Comparison of ENCODE assay signal across 1 cellular context in genomic region chr7:100148225-100148558, GRCh38.
TF ChIP-seq lines count a peak whose summit lies in the region.

No MANE protein-coding gene starts in this region.

TF ChIP-seq in HEK293, 187 proteins besides CTCF, POLR2A, EP300 and RAD21 (continued from another document and continues in another):
- TF ChIP-seq, protein P1, sequence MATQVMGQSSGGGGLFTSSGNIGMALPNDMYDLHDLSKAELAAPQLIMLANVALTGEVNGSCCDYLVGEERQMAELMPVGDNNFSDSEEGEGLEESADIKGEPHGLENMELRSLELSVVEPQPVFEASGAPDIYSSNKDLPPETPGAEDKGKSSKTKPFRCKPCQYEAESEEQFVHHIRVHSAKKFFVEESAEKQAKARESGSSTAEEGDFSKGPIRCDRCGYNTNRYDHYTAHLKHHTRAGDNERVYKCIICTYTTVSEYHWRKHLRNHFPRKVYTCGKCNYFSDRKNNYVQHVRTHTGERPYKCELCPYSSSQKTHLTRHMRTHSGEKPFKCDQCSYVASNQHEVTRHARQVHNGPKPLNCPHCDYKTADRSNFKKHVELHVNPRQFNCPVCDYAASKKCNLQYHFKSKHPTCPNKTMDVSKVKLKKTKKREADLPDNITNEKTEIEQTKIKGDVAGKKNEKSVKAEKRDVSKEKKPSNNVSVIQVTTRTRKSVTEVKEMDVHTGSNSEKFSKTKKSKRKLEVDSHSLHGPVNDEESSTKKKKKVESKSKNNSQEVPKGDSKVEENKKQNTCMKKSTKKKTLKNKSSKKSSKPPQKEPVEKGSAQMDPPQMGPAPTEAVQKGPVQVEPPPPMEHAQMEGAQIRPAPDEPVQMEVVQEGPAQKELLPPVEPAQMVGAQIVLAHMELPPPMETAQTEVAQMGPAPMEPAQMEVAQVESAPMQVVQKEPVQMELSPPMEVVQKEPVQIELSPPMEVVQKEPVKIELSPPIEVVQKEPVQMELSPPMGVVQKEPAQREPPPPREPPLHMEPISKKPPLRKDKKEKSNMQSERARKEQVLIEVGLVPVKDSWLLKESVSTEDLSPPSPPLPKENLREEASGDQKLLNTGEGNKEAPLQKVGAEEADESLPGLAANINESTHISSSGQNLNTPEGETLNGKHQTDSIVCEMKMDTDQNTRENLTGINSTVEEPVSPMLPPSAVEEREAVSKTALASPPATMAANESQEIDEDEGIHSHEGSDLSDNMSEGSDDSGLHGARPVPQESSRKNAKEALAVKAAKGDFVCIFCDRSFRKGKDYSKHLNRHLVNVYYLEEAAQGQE (tag by site-specific recombination; IDR thresholded peaks at IDR 0.05): no peak
- 0 out of 2 replicates have a peak, but pooled peaks have one; percentile 20 for TF ChIP-seq ZNF121 (tag by site-specific recombination; IDR thresholded peaks at IDR 0.05)
- TF ChIP-seq ZNF184 (tag by site-specific recombination; IDR thresholded peaks at IDR 0.05): no peak
- no peak for TF ChIP-seq WT1 (tag by site-specific recombination; IDR thresholded peaks at IDR 0.05)
- TF ChIP-seq ZXDB (tag by site-specific recombination; IDR thresholded peaks at IDR 0.05): peak; percentile 12; the same call in 1 of the 2 replicates
- TF ChIP-seq ZNF391 (tag by site-specific recombination; IDR thresholded peaks at IDR 0.05; ENCODE audit: borderline replicate concordance, low read depth): peak; percentile 71; the same call in 1 of the 2 replicates
- TF ChIP-seq ZBTB21 (tag by site-specific recombination; IDR thresholded peaks at IDR 0.05): 0 out of 2 replicates have a peak, but pooled peaks have one; percentile 25
- no peak for TF ChIP-seq ZNF280C (tag by site-specific recombination; IDR thresholded peaks at IDR 0.05)
- 0 out of 2 replicates have a peak, but pooled peaks have one; percentile 13 for TF ChIP-seq SP7 (tag by site-specific recombination; IDR thresholded peaks at IDR 0.05)
- 0 out of 2 replicates have a peak, but pooled peaks have one; percentile 19 for TF ChIP-seq ZBTB7A (tag by site-specific recombination; IDR thresholded peaks at IDR 0.05; ENCODE audit: low read depth)
- no peak for TF ChIP-seq PBX3 (CRISPR knock-in tag; IDR thresholded peaks at IDR 0.05)
- TF ChIP-seq ZNF791 (tag by site-specific recombination; IDR thresholded peaks at IDR 0.05): no peak
- no peak for TF ChIP-seq ZSCAN16 (tag by site-specific recombination; IDR thresholded peaks at IDR 0.05)
- TF ChIP-seq KLF1 (tag by site-specific recombination; IDR thresholded peaks at IDR 0.05): peak; percentile 47; the same call in 1 of the 2 replicates
- TF ChIP-seq ZNF513 (tag by site-specific recombination; IDR thresholded peaks at IDR 0.05): no peak
- no peak for TF ChIP-seq ZFP41 (tag by site-specific recombination; IDR thresholded peaks at IDR 0.05; ENCODE audit: borderline replicate concordance)
- TF ChIP-seq PRDM6 (tag by site-specific recombination; IDR thresholded peaks at IDR 0.05): no peak
- TF ChIP-seq ZNF518A (tag by site-specific recombination; conservative IDR thresholded peaks at IDR 0.05; ENCODE audit: low read depth): 0 out of 2 replicates have a peak, but pooled peaks have one; percentile 16
- no peak for TF ChIP-seq ZNF548 (tag by site-specific recombination; IDR thresholded peaks at IDR 0.05)
- TF ChIP-seq ZNF777 (tag by site-specific recombination; IDR thresholded peaks at IDR 0.05; ENCODE audit: borderline replicate concordance): no peak
- TF ChIP-seq, protein P2, sequence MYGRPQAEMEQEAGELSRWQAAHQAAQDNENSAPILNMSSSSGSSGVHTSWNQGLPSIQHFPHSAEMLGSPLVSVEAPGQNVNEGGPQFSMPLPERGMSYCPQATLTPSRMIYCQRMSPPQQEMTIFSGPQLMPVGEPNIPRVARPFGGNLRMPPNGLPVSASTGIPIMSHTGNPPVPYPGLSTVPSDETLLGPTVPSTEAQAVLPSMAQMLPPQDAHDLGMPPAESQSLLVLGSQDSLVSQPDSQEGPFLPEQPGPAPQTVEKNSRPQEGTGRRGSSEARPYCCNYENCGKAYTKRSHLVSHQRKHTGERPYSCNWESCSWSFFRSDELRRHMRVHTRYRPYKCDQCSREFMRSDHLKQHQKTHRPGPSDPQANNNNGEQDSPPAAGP (tag by site-specific recombination; IDR thresholded peaks at IDR 0.05): no peak
- no peak for TF ChIP-seq ZNF214 (tag by site-specific recombination; IDR thresholded peaks at IDR 0.05; ENCODE audit: borderline replicate concordance)
- no peak for TF ChIP-seq ZNF768 (tag by site-specific recombination; IDR thresholded peaks at IDR 0.05)
- TF ChIP-seq, protein P3, sequence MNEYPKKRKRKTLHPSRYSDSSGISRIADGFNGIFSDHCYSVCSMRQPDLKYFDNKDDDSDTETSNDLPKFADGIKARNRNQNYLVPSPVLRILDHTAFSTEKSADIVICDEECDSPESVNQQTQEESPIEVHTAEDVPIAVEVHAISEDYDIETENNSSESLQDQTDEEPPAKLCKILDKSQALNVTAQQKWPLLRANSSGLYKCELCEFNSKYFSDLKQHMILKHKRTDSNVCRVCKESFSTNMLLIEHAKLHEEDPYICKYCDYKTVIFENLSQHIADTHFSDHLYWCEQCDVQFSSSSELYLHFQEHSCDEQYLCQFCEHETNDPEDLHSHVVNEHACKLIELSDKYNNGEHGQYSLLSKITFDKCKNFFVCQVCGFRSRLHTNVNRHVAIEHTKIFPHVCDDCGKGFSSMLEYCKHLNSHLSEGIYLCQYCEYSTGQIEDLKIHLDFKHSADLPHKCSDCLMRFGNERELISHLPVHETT (tag by site-specific recombination; IDR thresholded peaks at IDR 0.05): 0 out of 2 replicates have a peak, but pooled peaks have one; percentile 20
- TF ChIP-seq ZNF501 (tag by site-specific recombination; IDR thresholded peaks at IDR 0.05): no peak; the same call in 1 of the 2 replicates
- 0 out of 2 replicates have a peak, but pooled peaks have one; percentile 50 for TF ChIP-seq ZSCAN5A (tag by site-specific recombination; IDR thresholded peaks at IDR 0.05)
- TF ChIP-seq KLF16 (tag by site-specific recombination; IDR thresholded peaks at IDR 0.05): no peak
- TF ChIP-seq HIC1 (tag by site-specific recombination; IDR thresholded peaks at IDR 0.05): no peak
- TF ChIP-seq SP3 (tag by site-specific recombination; IDR thresholded peaks at IDR 0.05): no peak
- no peak for TF ChIP-seq ZNF266 (tag by site-specific recombination; IDR thresholded peaks at IDR 0.05; ENCODE audit: low read depth)
- TF ChIP-seq ZNF10 (tag by site-specific recombination; IDR thresholded peaks at IDR 0.05): no peak; the same call in 1 of the 2 replicates
- TF ChIP-seq, protein P4, sequence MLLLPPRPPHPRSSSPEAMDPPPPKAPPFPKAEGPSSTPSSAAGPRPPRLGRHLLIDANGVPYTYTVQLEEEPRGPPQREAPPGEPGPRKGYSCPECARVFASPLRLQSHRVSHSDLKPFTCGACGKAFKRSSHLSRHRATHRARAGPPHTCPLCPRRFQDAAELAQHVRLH (tag by site-specific recombination; IDR thresholded peaks at IDR 0.05): 0 out of 2 replicates have a peak, but pooled peaks have one; percentile 8
